In genomic region chr18:57585846-57586242, GRCh38 we compare ENCODE assay signal across 8 cellular contexts. TPM values are rescaled to one million over a fixed set of nuclear protein-coding genes. Genes with fewer than 3 reads are reported as not detected.
DNase-seq lines count a peak whose midpoint lies in the region; ATAC-seq lines count a peak whose summit lies in the region.

No MANE protein-coding gene starts in this region.

- ATAC-seq in naive thymus-derived CD4-positive, alpha-beta T cell = no peak
- ATAC-seq in GM21529 (IDR thresholded peaks at IDR 0.05; ENCODE audit: unreplicated experiment) = no peak

- H3K27ac ChIP-seq in naive thymus-derived CD4-positive, alpha-beta T cell (ENCODE audit: low read depth, low read length) = peak overlapping the region; percentile 75

- H3K4me3 ChIP-seq in naive thymus-derived CD4-positive, alpha-beta T cell (ENCODE audit: low read length) = peak overlapping the region; percentile 61

- CTCF ChIA-PET in naive thymus-derived CD4-positive, alpha-beta T cell (lab: Charles Lee) = interaction anchor here (1.2 kb wide), 1 partner anchor 21 kb away, joined by 3 read pairs; no protein-coding TSS in a partner anchor

- H3K9me3 Mint-ChIP-seq in activated naive CD4-positive, alpha-beta T cell treated with anti-CD3 and anti-CD28 coated beads, Interleukin-2, amount 50 U/mL, for 24 hours = no peaks in the 10 kb centered on the region
- H3K9me3 Mint-ChIP-seq in dendritic cell treated with granulocyte-macrophage colony-stimulating factor and Interleukin-4, amounts not matched to agents 40 ng/mL and 50 ng/mL, for 4 days = no peaks in the 10 kb centered on the region
- no peaks in the 10 kb centered on the region for H3K9me3 Mint-ChIP-seq in naive thymus-derived CD4-positive, alpha-beta T cell

- H3K4me1 ChIP-seq in naive thymus-derived CD4-positive, alpha-beta T cell (ENCODE audit: control insufficient read depth in 2 of 2, insufficient read depth in 2 of 2, low read length in 2 of 2) = peaks cover 9 to 11% of the 10 kb centered on the region in 2 donors

- POLR2A ChIA-PET in naive thymus-derived CD4-positive, alpha-beta T cell (lab: Charles Lee) = interaction anchor here (1.1 to 1.9 kb wide), 3 partner anchors 14 to 46 kb away, joined by 3 to 6 read pairs (median 3); partner anchors contain the start of gene NARS1

- H3K36me3 ChIP-seq in naive thymus-derived CD4-positive, alpha-beta T cell (ENCODE audit: control insufficient read depth in 2 of 3, insufficient read depth in 3 of 3, low read length in 3 of 3) = peaks cover 0 to 3% (median 0%) of the 10 kb centered on the region in 3 experiments

- H3K36me3 Mint-ChIP-seq in activated naive CD4-positive, alpha-beta T cell treated with anti-CD3 and anti-CD28 coated beads, Interleukin-2, amount 50 U/mL, for 24 hours = peaks cover 1% of the 10 kb centered on the region
- H3K36me3 Mint-ChIP-seq in dendritic cell treated with granulocyte-macrophage colony-stimulating factor and Interleukin-4, amounts not matched to agents 40 ng/mL and 50 ng/mL, for 4 days (ENCODE audit: low read depth) = peaks cover 19% of the 10 kb centered on the region
- H3K36me3 Mint-ChIP-seq in naive thymus-derived CD4-positive, alpha-beta T cell = peaks cover 0 to 15% (median 0%) of the 10 kb centered on the region in 5 donors

- H3K9me3 ChIP-seq in naive thymus-derived CD4-positive, alpha-beta T cell (ENCODE audit: control insufficient read depth in 2 of 3, low read length in 3 of 3) = no peaks in the 10 kb centered on the region

- intact Hi-C loops in dendritic cell treated with granulocyte-macrophage colony-stimulating factor and Interleukin-4, amounts not matched to agents 40 ng/mL and 50 ng/mL, for 4 days (cut with micrococcal nuclease) = loop anchor here (2.0 kb wide), 1 partner anchor 35 kb away; the partner anchor contains the start of gene NARS1
- intact Hi-C loops in naive thymus-derived CD4-positive, alpha-beta T cell (cut with micrococcal nuclease) = loop anchor here (1.0 to 5.0 kb wide), 6 partner anchors 35 to 1553 kb away; partner anchors contain the start of genes NARS1 (in 2 of the 2), SEC11C (in 1 of the 2), TXNL1 (in 1 of the 2) and WDR7 (in 1 of the 2)

- H3K27me3 ChIP-seq in naive thymus-derived CD4-positive, alpha-beta T cell (ENCODE audit: control insufficient read depth in 2 of 2, insufficient read depth in 2 of 2, low read length in 2 of 2) = no peaks in the 10 kb centered on the region

- no peak for DNase-seq in activated naive CD4-positive, alpha-beta T cell (lab: John Stamatoyannopoulos, UW)
- DNase-seq in NCI-H69 (lab: John Stamatoyannopoulos, UW) (peak; percentile 85), T-helper 9 cell (no peak), iPS-NIHi11 (ENCODE audit: low spot score) (no peak)
- no peak for DNase-seq in naive thymus-derived CD4-positive, alpha-beta T cell

- H3K4me1 Mint-ChIP-seq in activated naive CD4-positive, alpha-beta T cell treated with anti-CD3 and anti-CD28 coated beads, Interleukin-2, amount 50 U/mL, for 24 hours = peaks cover 35% of the 10 kb centered on the region
- peaks cover 31% of the 10 kb centered on the region for H3K4me1 Mint-ChIP-seq in dendritic cell treated with granulocyte-macrophage colony-stimulating factor and Interleukin-4, amounts not matched to agents 40 ng/mL and 50 ng/mL, for 4 days (ENCODE audit: low read depth)
- H3K4me1 Mint-ChIP-seq in naive thymus-derived CD4-positive, alpha-beta T cell = peaks cover 11 to 41% (median 29%) of the 10 kb centered on the region in 7 donors

- H3K4me3 Mint-ChIP-seq in activated naive CD4-positive, alpha-beta T cell treated with anti-CD3 and anti-CD28 coated beads, Interleukin-2, amount 50 U/mL, for 24 hours = peak overlapping the region; percentile 87
- H3K4me3 Mint-ChIP-seq in dendritic cell treated with granulocyte-macrophage colony-stimulating factor and Interleukin-4, amounts not matched to agents 40 ng/mL and 50 ng/mL, for 4 days = peak overlapping the region; percentile 93
- H3K4me3 Mint-ChIP-seq in naive thymus-derived CD4-positive, alpha-beta T cell = peak overlapping the region; percentile 81 to 93 (median 88)

- H3K27ac Mint-ChIP-seq in activated naive CD4-positive, alpha-beta T cell treated with anti-CD3 and anti-CD28 coated beads, Interleukin-2, amount 50 U/mL, for 24 hours = peak overlapping the region; percentile 51
- H3K27ac Mint-ChIP-seq in dendritic cell treated with granulocyte-macrophage colony-stimulating factor and Interleukin-4, amounts not matched to agents 40 ng/mL and 50 ng/mL, for 4 days = peak overlapping the region; percentile 89
- peak overlapping the region in 8 of 9 donors; percentile 12 to 90 (median 74) for H3K27ac Mint-ChIP-seq in naive thymus-derived CD4-positive, alpha-beta T cell

- no peaks in the 10 kb centered on the region for H3K27me3 Mint-ChIP-seq in activated naive CD4-positive, alpha-beta T cell treated with anti-CD3 and anti-CD28 coated beads, Interleukin-2, amount 50 U/mL, for 24 hours
- no peaks in the 10 kb centered on the region for H3K27me3 Mint-ChIP-seq in dendritic cell treated with granulocyte-macrophage colony-stimulating factor and Interleukin-4, amounts not matched to agents 40 ng/mL and 50 ng/mL, for 4 days
- H3K27me3 Mint-ChIP-seq in naive thymus-derived CD4-positive, alpha-beta T cell = no peaks in the 10 kb centered on the region

RNA-seq across cellular contexts. Expression of gene FECH, which starts 0.7 kb away (rescaled TPM):
- 10 to 100 TPM; 11.7 to 15.3 (median 13.5) TPM for total RNA-seq in naive thymus-derived CD4-positive, alpha-beta T cell
- 10 to 100 TPM; 14.2 to 19.4 TPM for polyA plus RNA-seq in naive thymus-derived CD4-positive, alpha-beta T cell

RNA-seq across cellular contexts. Expression of gene NARS1, which starts 35.8 kb away (rescaled TPM):
- total RNA-seq in naive thymus-derived CD4-positive, alpha-beta T cell = 10 to 100 TPM; 74.1 to 96.3 (median 87.5) TPM
- polyA plus RNA-seq in naive thymus-derived CD4-positive, alpha-beta T cell = 10 to 100 TPM; 52.2 to 75.6 TPM
